8 cellular contexts compared by ENCODE assay signal in genomic region chr14:99603965-99604765, GRCh38. TPM values are rescaled to one million over a fixed set of nuclear protein-coding genes. Genes with fewer than 3 reads are reported as not detected.
A peak's percentile ranks its signal among the peaks of the same experiment; 100 is the strongest.
DNase-seq lines count a peak whose midpoint lies in the region; ATAC-seq, FAIRE-seq and TF ChIP-seq lines count a peak whose summit lies in the region.

Gene CCDC85C (minus strand): TSS chr14:99604207. CDS start chr14:99603959, 248 bp downstream.

- no peak for TF ChIP-seq RAD21 in HepG2 (CRISPR knock-in tag; IDR thresholded peaks at IDR 0.05)

- TF ChIP-seq POLR2A in HepG2 (IDR thresholded peaks at IDR 0.05; ENCODE audit: insufficient read depth in 1 of 2, low read depth in 2 of 2, low read length in 2 of 2): peak in 1 of 2 experiments; percentile 70; a peak in 2 of 4 replicates

- H2AFZ ChIP-seq in HepG2 (ENCODE audit: low read length): no peak within 1 kb of the TSS

- peak within 1 kb of the TSS; percentile 79 for H3K27ac Mint-ChIP-seq in activated CD4-positive, alpha-beta memory T cell treated with anti-CD3 and anti-CD28 coated beads for 36 hours

- no peak for TF ChIP-seq CTCF in BE2C (IDR thresholded peaks at IDR 0.05; ENCODE audit: low read depth, low read length)
- peak in 5 of 56 donors; percentile 3 to 17 (median 8) for TF ChIP-seq CTCF in dorsolateral prefrontal cortex (IDR thresholded peaks at IDR 0.05 in 54 of 56, conservative IDR thresholded peaks at IDR 0.05 in 2 of 56; ENCODE audit: low read depth in 1 of 56, partially characterized antibody in 56 of 56)
- TF ChIP-seq CTCF in HepG2 (CRISPR knock-in tag; IDR thresholded peaks at IDR 0.05): no peak

- no TSS peak for BruUV-seq in HepG2 (replicated peaks; lab: Mats Ljungman, UMichigan)

- CTCF ChIA-PET in activated CD4-positive, alpha-beta memory T cell treated with anti-CD3 and anti-CD28 coated beads for 36 hours (lab: Charles Lee): interaction anchor here (0.9 to 1.9 kb wide), 6 partner anchors 9 to 80 kb away, joined by 3 to 8 read pairs (median 4); partner anchors contain the start of gene CYP46A1
- CTCF ChIA-PET in HepG2 (lab: Yijun Ruan, JAX; ENCODE audit: low intra/inter-chr PET ratio, low total read pairs): no interaction called here

- DNase-seq in BE2C: peak; percentile 98
- DNase-seq in NCI-H526 treated with DMSO at 0.1 percent for 48 hours (lab: John Stamatoyannopoulos, UW): peak; percentile 91
- peak; percentile 95 for DNase-seq in activated CD4-positive, alpha-beta memory T cell treated with anti-CD3 and anti-CD28 coated beads for 36 hours
- peak; percentile 83 to 97 (median 90) for DNase-seq in dorsolateral prefrontal cortex
- peak; percentile 81 for DNase-seq in HepG2 (ENCODE audit: low spot score)
- peak; percentile 93 for DNase-seq in stimulated activated CD4-positive, alpha-beta T cell treated with anti-CD3 and anti-CD28 coated beads, Interleukin-2, amount 100 ng/mL, for 4 hours (ENCODE audit: low read depth)

- H4K20me1 ChIP-seq in HepG2 (ENCODE audit: insufficient read depth, low read length): peaks cover 15% of the 10 kb centered on the region

- H3K9me3 ChIP-seq in BE2C: no peaks in the 10 kb centered on the region
- no peaks in the 10 kb centered on the region for H3K9me3 ChIP-seq in HepG2 (ENCODE audit: low read length)

- no peaks in the 10 kb centered on the region for H3K27me3 Mint-ChIP-seq in activated CD4-positive, alpha-beta memory T cell treated with anti-CD3 and anti-CD28 coated beads for 36 hours

- WGBS in HepG2 (ENCODE audit: low lambda C conversion rate): 0% methylated on average over 2 of the region's 125 CpGs

- H3K27ac ChIP-seq in dorsolateral prefrontal cortex: peak within 1 kb of the TSS; percentile 5 to 92 (median 82)
- peak within 1 kb of the TSS; percentile 81 for H3K27ac ChIP-seq in HepG2 (ENCODE audit: extremely low read length, insufficient read depth, low read length)

- H3K4me3 ChIP-seq in BE2C (ENCODE audit: low read depth, low read length) (peak within 1 kb of the TSS; percentile 99), dorsolateral prefrontal cortex (peak within 1 kb of the TSS; percentile 57 to 96 (median 87)), HepG2 (replicated peaks in 1 of 3; ENCODE audit: insufficient read depth in 1 of 3, low read depth in 2 of 3, low read length in 3 of 3) (peak within 1 kb of the TSS; percentile 84 to 89 (median 85))

- POLR2A ChIA-PET in activated CD4-positive, alpha-beta memory T cell treated with anti-CD3 and anti-CD28 coated beads for 36 hours (lab: Charles Lee): interaction anchor here (0.6 to 2.8 kb wide), 5 partner anchors 9 to 124 kb away, joined by 3 to 13 read pairs (median 8); partner anchors contain the start of genes CCNK, CYP46A1 and SETD3
- POLR2A ChIA-PET in HepG2 (lab: Yijun Ruan, JAX): interaction anchor here (0.8 to 8.6 kb wide), 7 partner anchors 20 to 123 kb away, joined by 3 to 101 read pairs (median 5); partner anchors contain the start of genes CCNK and SETD3

- intact Hi-C loops in activated CD4-positive, alpha-beta memory T cell treated with anti-CD3 and anti-CD28 coated beads for 36 hours (cut with micrococcal nuclease): loop anchor here (1.0 to 10.0 kb wide), 3 partner anchors 79 to 461 kb away; partner anchors contain the start of genes CCNK and EVL
- intact Hi-C loops in dorsolateral prefrontal cortex (cut with DNase I) (no loop called here), HepG2 (cut with micrococcal nuclease; ENCODE audit: unreplicated experiment) (loop anchor here (1.0 kb wide), 1 partner anchor 38 kb away; no protein-coding TSS in a partner anchor)

- H3K36me3 ChIP-seq in BE2C (peaks cover 18% of the 10 kb centered on the region), HepG2 (replicated peaks in 1 of 2; ENCODE audit: control insufficient read depth in 1 of 2, insufficient read depth in 2 of 2, low read length in 2 of 2) (0 out of 5 replicates have a peak, but pooled peaks cover 0 to 2% of the 10 kb centered on the region in 2 experiments)

- H3K9me3 Mint-ChIP-seq in activated CD4-positive, alpha-beta memory T cell treated with anti-CD3 and anti-CD28 coated beads for 36 hours: no peaks in the 10 kb centered on the region

- H3K4me3 Mint-ChIP-seq in activated CD4-positive, alpha-beta memory T cell treated with anti-CD3 and anti-CD28 coated beads for 36 hours: peak within 1 kb of the TSS; percentile 90

- H3K79me2 ChIP-seq in HepG2 (ENCODE audit: insufficient read depth, low read length): peaks cover 46% of the 10 kb centered on the region

- peak within 1 kb of the TSS; percentile 78 for H3K9ac ChIP-seq in HepG2 (ENCODE audit: insufficient read depth, low read depth, low read length)

- ATAC-seq in GM19351 (IDR thresholded peaks at IDR 0.05; ENCODE audit: unreplicated experiment) (peak; percentile 83), HG03469 (IDR thresholded peaks at IDR 0.05; ENCODE audit: unreplicated experiment) (peak; percentile 65), HepG2 (peak; percentile 79)

- no peaks in the 10 kb centered on the region for H3K27me3 ChIP-seq in BE2C
- H3K27me3 ChIP-seq in dorsolateral prefrontal cortex: no peaks in the 10 kb centered on the region
- no peaks in the 10 kb centered on the region; a peak in 1 of 5 replicates for H3K27me3 ChIP-seq in HepG2 (ENCODE audit: control insufficient read depth in 1 of 2, insufficient read depth in 2 of 2, low read length in 2 of 2)

- peaks cover 26% of the 10 kb centered on the region for H3K4me1 Mint-ChIP-seq in activated CD4-positive, alpha-beta memory T cell treated with anti-CD3 and anti-CD28 coated beads for 36 hours (ENCODE audit: low read depth)

- in situ Hi-C loops in HepG2 (cut with HindIII; ENCODE audit: extremely low pct_ligation_motif_present, low pct_unique_long_range_greater_than_20kb): loop anchor here (5.0 kb wide), 1 partner anchor 37 kb away; no protein-coding TSS in a partner anchor

- H3K4me2 ChIP-seq in HepG2 (ENCODE audit: low read depth, low read length): peak within 1 kb of the TSS; percentile 90

- peaks cover 25% of the 10 kb centered on the region for H3K4me1 ChIP-seq in BE2C
- peaks cover 44% of the 10 kb centered on the region for H3K4me1 ChIP-seq in HepG2 (ENCODE audit: insufficient read depth, low read length)

- no peak for FAIRE-seq in HepG2 (lab: Jason Lieb, UNC)

- TF ChIP-seq EP300 in HepG2 (IDR thresholded peaks at IDR 0.05; ENCODE audit: low read depth in 2 of 2, low read length in 2 of 2): no peak
- no peak for TF ChIP-seq EP300 in HepG2 (CRISPR knock-in tag; IDR thresholded peaks at IDR 0.05; ENCODE audit: borderline replicate concordance)

- no peaks in the 10 kb centered on the region for H3K36me3 Mint-ChIP-seq in activated CD4-positive, alpha-beta memory T cell treated with anti-CD3 and anti-CD28 coated beads for 36 hours

TF ChIP-seq in HepG2, 621 proteins besides CTCF, POLR2A, EP300 and RAD21 (continues in another document):
- TF ChIP-seq, protein P1, sequence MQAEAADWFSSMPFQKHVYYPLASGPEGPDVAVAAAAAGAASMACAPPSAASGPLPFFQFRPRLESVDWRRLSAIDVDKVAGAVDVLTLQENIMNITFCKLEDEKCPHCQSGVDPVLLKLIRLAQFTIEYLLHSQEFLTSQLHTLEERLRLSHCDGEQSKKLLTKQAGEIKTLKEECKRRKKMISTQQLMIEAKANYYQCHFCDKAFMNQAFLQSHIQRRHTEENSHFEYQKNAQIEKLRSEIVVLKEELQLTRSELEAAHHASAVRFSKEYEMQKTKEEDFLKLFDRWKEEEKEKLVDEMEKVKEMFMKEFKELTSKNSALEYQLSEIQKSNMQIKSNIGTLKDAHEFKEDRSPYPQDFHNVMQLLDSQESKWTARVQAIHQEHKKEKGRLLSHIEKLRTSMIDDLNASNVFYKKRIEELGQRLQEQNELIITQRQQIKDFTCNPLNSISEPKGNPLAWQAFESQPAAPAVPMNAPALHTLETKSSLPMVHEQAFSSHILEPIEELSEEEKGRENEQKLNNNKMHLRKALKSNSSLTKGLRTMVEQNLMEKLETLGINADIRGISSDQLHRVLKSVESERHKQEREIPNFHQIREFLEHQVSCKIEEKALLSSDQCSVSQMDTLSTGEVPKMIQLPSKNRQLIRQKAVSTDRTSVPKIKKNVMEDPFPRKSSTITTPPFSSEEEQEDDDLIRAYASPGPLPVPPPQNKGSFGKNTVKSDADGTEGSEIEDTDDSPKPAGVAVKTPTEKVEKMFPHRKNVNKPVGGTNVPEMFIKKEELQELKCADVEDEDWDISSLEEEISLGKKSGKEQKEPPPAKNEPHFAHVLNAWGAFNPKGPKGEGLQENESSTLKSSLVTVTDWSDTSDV (CRISPR knock-in tag; IDR thresholded peaks at IDR 0.05): no peak
- no peak for TF ChIP-seq ZNF615 (CRISPR knock-in tag; IDR thresholded peaks at IDR 0.05; ENCODE audit: borderline replicate concordance)
- TF ChIP-seq MYNN (CRISPR knock-in tag; IDR thresholded peaks at IDR 0.05; ENCODE audit: low read depth): no peak
- TF ChIP-seq CBFB (CRISPR knock-in tag; IDR thresholded peaks at IDR 0.05): no peak
- no peak for TF ChIP-seq ZBTB8A (CRISPR knock-in tag; IDR thresholded peaks at IDR 0.05; ENCODE audit: borderline replicate concordance, low read depth)

RNA-seq across cellular contexts. Expression of gene CCDC85C, which starts in this region (rescaled TPM):
- 66.5 TPM for polyA plus RNA-seq in BE2C (2012; ENCODE audit: insufficient read depth, insufficient read length, low read depth)
- 10 to 100 TPM; 10.7 to 12.3 TPM for total RNA-seq in activated CD4-positive, alpha-beta memory T cell treated with anti-CD3 and anti-CD28 coated beads for 36 hours
- total RNA-seq in dorsolateral prefrontal cortex (10 to 100 TPM; 16.6 to 63.8 (median 29.8) TPM), HepG2 (2016; rRNA removed; fragmentation: Illumina TruSeq; extraction: Trizol) (43.8 and 47.6 TPM in 2 replicates)
- 4.3 and 4.6 TPM in 2 replicates for total RNA-seq in HepG2 (2016; cell fraction: cytosol; rRNA removed; fragmentation: Illumina TruSeq; extraction: Trizol; ENCODE audit: low read depth)
- total RNA-seq in HepG2 (2016; cell fraction: insoluble cytoplasmic fraction; rRNA removed; fragmentation: Illumina TruSeq; extraction: Trizol): 33.8 and 47.0 TPM in 2 replicates
- total RNA-seq in HepG2 (2016; cell fraction: membrane; rRNA removed; fragmentation: Illumina TruSeq; extraction: Trizol): 30.8 and 30.9 TPM in 2 replicates
- total RNA-seq in HepG2 (2016; cell fraction: nucleus; rRNA removed; fragmentation: Illumina TruSeq; extraction: Trizol): 23.1 and 29.3 TPM in 2 replicates
- 18.8 and 30.3 TPM in 2 replicates for polyA plus RNA-seq in HepG2 (2011; rRNA removed)
- 21.2 and 24.0 TPM in 2 replicates for polyA plus RNA-seq in HepG2 (2011; cell fraction: cytosol; rRNA removed)
- polyA plus RNA-seq in HepG2 (2011; cell fraction: nucleus; rRNA removed): 30.3 and 32.6 TPM in 2 replicates
- 41.6 and 57.3 TPM in 2 replicates for polyA plus RNA-seq in HepG2 (2012)
- polyA plus RNA-seq in HepG2 (2016; cell fraction: cytosol; fragmentation: Illumina TruSeq; extraction: Trizol; ENCODE audit: low read depth): 4.1 and 4.6 TPM in 2 replicates
- 36.1 and 43.0 TPM in 2 replicates for polyA plus RNA-seq in HepG2 (2016; cell fraction: insoluble cytoplasmic fraction; fragmentation: Illumina TruSeq; extraction: Trizol; ENCODE audit: low read depth)
- polyA plus RNA-seq in HepG2 (2016; cell fraction: membrane; fragmentation: Illumina TruSeq; extraction: Trizol; ENCODE audit: low read depth): 18.9 and 20.2 TPM in 2 replicates
- 40.1 and 40.7 TPM in 2 replicates for polyA plus RNA-seq in HepG2 (2016; cell fraction: nucleus; fragmentation: Illumina TruSeq; extraction: Trizol; ENCODE audit: insufficient read depth, low read depth)
- polyA minus RNA-seq in HepG2 (2011; rRNA and poly(A)+ RNA removed; ENCODE audit: low replicate concordance): 44.2 and 114 TPM in 2 replicates
- 33.8 and 37.6 TPM in 2 replicates for polyA minus RNA-seq in HepG2 (2011; cell fraction: cytosol; rRNA and poly(A)+ RNA removed)
- polyA minus RNA-seq in HepG2 (2011; cell fraction: nucleus; rRNA and poly(A)+ RNA removed): 11.8 and 12.0 TPM in 2 replicates

Comparison
In these comparisons a context has a peak if more than half of its experiments do, and no peak if none do; other contexts are left out.
1. Peak in every context shown above with its lines: DNase-seq, ATAC-seq, H3K4me3 ChIP-seq and H3K27ac ChIP-seq.
2. intact Hi-C loops: an anchor here in activated CD4-positive, alpha-beta memory T cell treated with anti-CD3 and anti-CD28 coated beads for 36 hours (1.0 to 10.0 kb wide) and HepG2 (1.0 kb wide); none called in dorsolateral prefrontal cortex.